ENCODE assay signal across 30 cellular contexts in the genomic region with DNA sequence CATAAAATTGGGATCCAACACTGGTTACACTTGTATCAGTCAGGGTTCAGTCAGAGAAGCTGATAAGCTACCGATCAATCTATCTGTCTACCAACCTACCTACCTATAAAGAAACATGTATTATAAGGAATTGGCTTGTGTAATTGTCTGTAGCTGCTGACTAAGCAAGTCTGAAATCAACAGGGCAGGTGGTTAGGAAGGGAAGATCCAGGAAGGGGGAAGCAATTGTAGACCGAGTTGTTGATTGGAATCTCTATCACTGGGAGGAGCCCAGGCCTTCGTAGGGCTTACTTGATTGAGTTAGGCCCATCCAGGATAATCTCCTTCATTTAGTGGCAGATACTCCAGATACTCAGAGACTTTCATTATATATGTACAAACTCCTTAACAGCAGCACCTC.
"Had no signal": no experiment of that assay in that cellular context is flagged by ENCODE, and none has a peak within 500 bp of the region (broad histone marks: within the 10 kb centered on the region; RNA-seq: fewer than 3 reads in every experiment).

No MANE protein-coding gene starts in this region.

- H3K4me1 Mint-ChIP-seq: immature natural killer cell; mesothelial cell of epicardium; naive B cell; natural killer cell; nephron progenitor cell; stimulated activated effector memory CD8-positive, alpha-beta T cell treated with anti-CD3 and anti-CD28 coated beads, Interleukin-12 subunit alpha, Interleukin-12 subunit beta, amount 100 ng/mL, for 72 hours had no signal

- H3K27ac Mint-ChIP-seq: immature natural killer cell; mesothelial cell of epicardium; naive B cell; natural killer cell; nephron progenitor cell; stimulated activated effector memory CD8-positive, alpha-beta T cell treated with anti-CD3 and anti-CD28 coated beads, Interleukin-12 subunit alpha, Interleukin-12 subunit beta, amount 100 ng/mL, for 72 hours; stimulated activated naive CD8-positive, alpha-beta T cell treated with anti-CD3 and anti-CD28 coated beads, Interleukin-15, Interleukin-2, amounts not matched to agents 100 ng/mL and 50 ng/mL, for 24 hours had no signal

- H3K9me3 Mint-ChIP-seq: mesothelial cell of epicardium; nephron progenitor cell; stimulated activated naive CD8-positive, alpha-beta T cell treated with anti-CD3 and anti-CD28 coated beads, Interleukin-15, Interleukin-2, amounts not matched to agents 100 ng/mL and 50 ng/mL, for 24 hours had no signal

- H3K4me1 ChIP-seq: left lung, lower lobe of right lung, pancreas, prostate gland, sigmoid colon, spleen, suprapubic skin, tibial artery, upper lobe of right lung, uterus had no signal

- H3K4me3 Mint-ChIP-seq: immature natural killer cell; mesothelial cell of epicardium; naive B cell; natural killer cell; nephron progenitor cell; stimulated activated effector memory CD8-positive, alpha-beta T cell treated with anti-CD3 and anti-CD28 coated beads, Interleukin-12 subunit alpha, Interleukin-12 subunit beta, amount 100 ng/mL, for 72 hours; stimulated activated naive CD8-positive, alpha-beta T cell treated with anti-CD3 and anti-CD28 coated beads, Interleukin-15, Interleukin-2, amounts not matched to agents 100 ng/mL and 50 ng/mL, for 24 hours had no signal

- H3K27me3 Mint-ChIP-seq: naive B cell; stimulated activated naive CD8-positive, alpha-beta T cell treated with anti-CD3 and anti-CD28 coated beads, Interleukin-15, Interleukin-2, amounts not matched to agents 100 ng/mL and 50 ng/mL, for 24 hours had no signal

- H3K27ac ChIP-seq: left lung, lower lobe of right lung, pancreas, prostate gland, sigmoid colon, spleen, suprapubic skin, thoracic aorta, tibial artery, upper lobe of right lung, uterus had no signal

- H3K36me3 Mint-ChIP-seq: immature natural killer cell; mesothelial cell of epicardium; naive B cell; natural killer cell; stimulated activated effector memory CD8-positive, alpha-beta T cell treated with anti-CD3 and anti-CD28 coated beads, Interleukin-12 subunit alpha, Interleukin-12 subunit beta, amount 100 ng/mL, for 72 hours had no signal

- H3K27me3 ChIP-seq: left lung, pancreas, sigmoid colon, spleen, suprapubic skin, tibial artery, upper lobe of right lung, uterus had no signal

- FAIRE-seq: islet of Langerhans, kidney, pancreas, small intestine had no signal

- H3K36me3 ChIP-seq: left lung, lower lobe of right lung, pancreas, prostate gland, sigmoid colon, spleen, suprapubic skin, thoracic aorta, tibial artery, upper lobe of right lung, uterus had no signal

- ATAC-seq: left colon; left lung; lower lobe of right lung; natural killer cell; pancreas; right cardiac atrium; stimulated activated effector memory CD8-positive, alpha-beta T cell treated with anti-CD3 and anti-CD28 coated beads, Interleukin-12 subunit alpha, Interleukin-12 subunit beta, amount 100 ng/mL, for 72 hours; upper lobe of right lung had no signal

- H3K9me3 ChIP-seq: left lung, lower lobe of right lung, pancreas, prostate gland, sigmoid colon, spleen, suprapubic skin, thoracic aorta, tibial artery, upper lobe of right lung, uterus had no signal

- H3K4me3 ChIP-seq: left lung, lower lobe of right lung, pancreas, prostate gland, sigmoid colon, spleen, suprapubic skin, thoracic aorta, tibial artery, upper lobe of right lung, uterus had no signal

- DNase-seq: hippocampal formation; immature natural killer cell; kidney; left colon; left lung; lower lobe of right lung; mammary epithelial cell; mesenchymal stem cell; naive B cell; natural killer cell; nephron progenitor cell; pancreas; retina; right cardiac atrium; sigmoid colon; small intestine; spleen; stimulated activated CD4-positive, alpha-beta T cell treated with anti-CD3 and anti-CD28 coated beads, Interleukin-4, amount 100 ng/mL, for 24 hours; stimulated activated naive CD4-positive, alpha-beta T cell; tibial artery; trophoblast cell; upper lobe of right lung; uterus had no signal
